21 cellular contexts compared by ENCODE assay signal in the genomic region with DNA sequence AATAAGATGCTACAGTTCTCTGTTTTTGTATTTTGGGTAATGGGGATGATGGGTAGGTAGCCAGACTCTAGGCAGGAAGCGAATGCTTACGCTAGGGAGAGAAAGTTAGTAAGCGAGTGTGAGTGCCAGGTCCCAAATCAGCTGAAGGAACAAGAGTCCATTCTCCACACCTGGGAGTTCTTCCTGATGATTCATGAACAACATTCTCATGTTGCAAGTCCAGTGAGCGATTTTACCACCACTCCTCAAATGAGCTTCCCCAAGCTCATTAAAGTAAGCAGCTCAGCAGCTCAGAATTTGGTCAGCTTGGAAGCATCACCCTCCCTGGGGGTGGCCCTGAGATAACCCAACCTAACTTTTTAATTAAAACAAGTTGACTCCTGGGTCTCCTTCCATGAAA. TPM values are rescaled to one million over a fixed set of nuclear protein-coding genes. Genes with fewer than 3 reads are reported as not detected.
A peak's percentile ranks its signal among the peaks of the same experiment; 100 is the strongest.
DNase-seq lines count a peak whose midpoint lies in the region; ATAC-seq and TF ChIP-seq lines count a peak whose summit lies in the region.
"Had no signal": no experiment of that assay in that cellular context is flagged by ENCODE, and none has a peak within 500 bp of the region (broad histone marks: within the 10 kb centered on the region; RNA-seq: fewer than 3 reads in every experiment).

No MANE protein-coding gene starts in this region.

- H2AK5ac ChIP-seq in trophoblast cell (ENCODE audit: low read length) = no peak overlapping the region

- CTCF ChIA-PET in RWPE1 (lab: Yijun Ruan, JAX) = interaction anchor here (0.7 to 1.2 kb wide), 4 partner anchors 45 to 126 kb away, joined by 3 to 6 read pairs (median 4); no protein-coding TSS in a partner anchor
- CTCF ChIA-PET in CD8-positive, alpha-beta T cell (lab: Charles Lee) = no interaction called here

- DNase-seq in HPDE6-E6E7 (ENCODE audit: extremely low spot score) (peak; percentile 87), RWPE1 (ENCODE audit: low spot score) (peak; percentile 92), trophoblast cell (peak; percentile 27 to 61), OCI-M2 (lab: John Stamatoyannopoulos, UW; ENCODE audit: unreplicated experiment) (no peak), pons (ENCODE audit: low spot score) (no peak)
- no peak for DNase-seq in CD8-positive, alpha-beta T cell
- DNase-seq: activated CD4-positive, alpha-beta T cell treated with anti-CD3 and anti-CD28 coated beads, Interleukin-2, amount 10 ng/mL, durations not matched to agents 7 days and 5 days; brain microvascular endothelial cell; effector memory CD8-positive, alpha-beta T cell; MV-4-11; NCI-H1694; NCI-H69; nephron progenitor cell; SJCRH30; stimulated activated CD4-positive, alpha-beta T cell treated with anti-CD3 and anti-CD28 coated beads, Interleukin-1b, Interleukin-23, amount 100 ng/mL, for 48 hours had no signal

- H3K4me3 ChIP-seq in trophoblast cell (ENCODE audit: low read depth, low read length) = no peak overlapping the region
- H3K4me3 ChIP-seq in CD8-positive, alpha-beta T cell (ENCODE audit: low read depth, low read length) = no peak overlapping the region
- H3K4me3 ChIP-seq: K562, SJCRH30 had no signal

- H3K4me1 Mint-ChIP-seq in CD8-positive, alpha-beta T cell (ENCODE audit: low read depth) = no peaks in the 10 kb centered on the region
- H3K4me1 Mint-ChIP-seq: stimulated activated effector memory CD8-positive, alpha-beta T cell treated with anti-CD3 and anti-CD28 coated beads, Interleukin-12 subunit alpha, Interleukin-12 subunit beta, amount 100 ng/mL, for 72 hours had no signal

- no peaks in the 10 kb centered on the region for H3K36me3 Mint-ChIP-seq in CD8-positive, alpha-beta T cell
- H3K36me3 Mint-ChIP-seq: stimulated activated effector memory CD8-positive, alpha-beta T cell treated with anti-CD3 and anti-CD28 coated beads, Interleukin-12 subunit alpha, Interleukin-12 subunit beta, amount 100 ng/mL, for 72 hours had no signal

- H3K14ac ChIP-seq in trophoblast cell (ENCODE audit: low read length) = no peak overlapping the region

- H4K91ac ChIP-seq in trophoblast cell (ENCODE audit: low read depth, low read length) = no peak overlapping the region

- H3K9me3 Mint-ChIP-seq in CD8-positive, alpha-beta T cell = no peaks in the 10 kb centered on the region
- H3K9me3 Mint-ChIP-seq: effector memory CD8-positive, alpha-beta T cell; stimulated activated effector memory CD8-positive, alpha-beta T cell treated with anti-CD3 and anti-CD28 coated beads, Interleukin-12 subunit alpha, Interleukin-12 subunit beta, amount 100 ng/mL, for 72 hours; T-helper 1 cell treated with Interleukin-12 subunit alpha and Interleukin-12 subunit beta and Interleukin-4 antibody, amounts not matched to agents 30 μg/mL and 1 μg/mL, for 36 hours had no signal

- no peaks in the 10 kb centered on the region for H3K79me2 ChIP-seq in trophoblast cell (ENCODE audit: control insufficient read depth, insufficient read depth, low read length, poor library complexity)

- no peak overlapping the region for H3K23ac ChIP-seq in trophoblast cell (ENCODE audit: low read length)

- no peak overlapping the region for H3K4me2 ChIP-seq in trophoblast cell (ENCODE audit: low read length)

- no peak overlapping the region for H3K18ac ChIP-seq in trophoblast cell (ENCODE audit: low read length)

- no CpG with 5 or more reads among the region's 4 CpGs for WGBS in trophoblast cell (ENCODE audit: extremely low coverage, insufficient coverage, insufficient read length)

- H4K12ac ChIP-seq in trophoblast cell (ENCODE audit: low read depth, low read length) = no peak overlapping the region

- POLR2A ChIA-PET in RWPE1 (lab: Yijun Ruan, JAX; ENCODE audit: low non-redundant PET) = no interaction called here
- POLR2A ChIA-PET in CD8-positive, alpha-beta T cell (lab: Charles Lee) = no interaction called here

- no peak overlapping the region for H3K4me3 Mint-ChIP-seq in CD8-positive, alpha-beta T cell
- H3K4me3 Mint-ChIP-seq: activated CD4-positive, alpha-beta T cell treated with anti-CD3 and anti-CD28 coated beads, Interleukin-2, amount 10 ng/mL, durations not matched to agents 7 days and 5 days; effector memory CD8-positive, alpha-beta T cell; stimulated activated effector memory CD8-positive, alpha-beta T cell treated with anti-CD3 and anti-CD28 coated beads, Interleukin-12 subunit alpha, Interleukin-12 subunit beta, amount 100 ng/mL, for 72 hours; T-helper 1 cell treated with Interleukin-12 subunit alpha and Interleukin-12 subunit beta and Interleukin-4 antibody, amounts not matched to agents 30 μg/mL and 1 μg/mL, for 36 hours had no signal

- H2BK5ac ChIP-seq in trophoblast cell (ENCODE audit: low read depth, low read length, poor library complexity) = no peak overlapping the region

- no peaks in the 10 kb centered on the region for H3K79me1 ChIP-seq in trophoblast cell (ENCODE audit: low read length)

- no peak overlapping the region for H2BK120ac ChIP-seq in trophoblast cell (ENCODE audit: insufficient read depth, low read length, poor library complexity)

- no peak overlapping the region for H2AFZ ChIP-seq in trophoblast cell (ENCODE audit: insufficient read depth, low read length, poor library complexity)

- no peak overlapping the region for H2BK12ac ChIP-seq in trophoblast cell (ENCODE audit: low read length)

- peaks cover 0 to 3% of the 10 kb centered on the region in 2 experiments for H3K4me1 ChIP-seq in trophoblast cell (ENCODE audit: control insufficient read depth in 1 of 2, insufficient read depth in 2 of 2, low read length in 2 of 2)
- no peaks in the 10 kb centered on the region for H3K4me1 ChIP-seq in CD8-positive, alpha-beta T cell (ENCODE audit: insufficient read depth, low read length)

- H3K27ac ChIP-seq in RWPE1 = peak overlapping the region; percentile 71
- no peak overlapping the region for H3K27ac ChIP-seq in trophoblast cell (ENCODE audit: low read depth, low read length)
- no peak overlapping the region for H3K27ac ChIP-seq in CD8-positive, alpha-beta T cell (ENCODE audit: low read depth, low read length)
- H3K27ac ChIP-seq: brain microvascular endothelial cell, SJCRH30 had no signal

- H3K36me3 ChIP-seq in trophoblast cell (ENCODE audit: control insufficient read depth in 1 of 2, insufficient read depth in 2 of 2, low read length in 2 of 2) = no peaks in the 10 kb centered on the region
- H3K36me3 ChIP-seq in CD8-positive, alpha-beta T cell (ENCODE audit: insufficient read depth, low read length) = no peaks in the 10 kb centered on the region
- H3K36me3 ChIP-seq: brain microvascular endothelial cell, SJCRH30 had no signal

- H4K8ac ChIP-seq in trophoblast cell (ENCODE audit: low read depth, low read length) = no peak overlapping the region

- no peak overlapping the region for H3K9ac ChIP-seq in trophoblast cell (ENCODE audit: low read length)

- intact Hi-C loops in CD8-positive, alpha-beta T cell (cut with DNase I, micrococcal nuclease) = no loop called here

- H3K27ac Mint-ChIP-seq in CD8-positive, alpha-beta T cell = no peak overlapping the region
- H3K27ac Mint-ChIP-seq: activated CD4-positive, alpha-beta T cell treated with anti-CD3 and anti-CD28 coated beads, Interleukin-2, amount 10 ng/mL, durations not matched to agents 7 days and 5 days; effector memory CD8-positive, alpha-beta T cell; stimulated activated effector memory CD8-positive, alpha-beta T cell treated with anti-CD3 and anti-CD28 coated beads, Interleukin-12 subunit alpha, Interleukin-12 subunit beta, amount 100 ng/mL, for 72 hours; T-helper 1 cell treated with Interleukin-12 subunit alpha and Interleukin-12 subunit beta and Interleukin-4 antibody, amounts not matched to agents 30 μg/mL and 1 μg/mL, for 36 hours had no signal

- H3K9me3 ChIP-seq in trophoblast cell (ENCODE audit: insufficient read depth, low read depth, low read length) = no peaks in the 10 kb centered on the region
- H3K9me3 ChIP-seq in CD8-positive, alpha-beta T cell (ENCODE audit: low read length) = no peaks in the 10 kb centered on the region

- no peak for TF ChIP-seq CTCF in RWPE1 (conservative IDR thresholded peaks at IDR 0.05; ENCODE audit: low read depth)
- no peak for TF ChIP-seq CTCF in CD8-positive, alpha-beta T cell (IDR thresholded peaks at IDR 0.05)

- peaks cover 2% of the 10 kb centered on the region for H3K27me3 Mint-ChIP-seq in CD8-positive, alpha-beta T cell (ENCODE audit: low read depth)

- H3K4ac ChIP-seq in trophoblast cell (ENCODE audit: low read depth, low read length) = no peak overlapping the region

- no peaks in the 10 kb centered on the region for H3K27me3 ChIP-seq in trophoblast cell (ENCODE audit: insufficient read depth, low read length)
- H3K27me3 ChIP-seq in CD8-positive, alpha-beta T cell (ENCODE audit: insufficient read depth, low read length) = no peaks in the 10 kb centered on the region
- H3K27me3 ChIP-seq: brain microvascular endothelial cell, SJCRH30 had no signal

- peak; percentile 74 for ATAC-seq in esophagus mucosa
- ATAC-seq in GM19324 (IDR thresholded peaks at IDR 0.05; ENCODE audit: low FRiP score, unreplicated experiment) = no peak
- ATAC-seq in CD8-positive, alpha-beta T cell = no peak
- ATAC-seq: effector memory CD8-positive, alpha-beta T cell; K562; left ventricle myocardium superior; stimulated activated effector memory CD8-positive, alpha-beta T cell treated with anti-CD3 and anti-CD28 coated beads, Interleukin-12 subunit alpha, Interleukin-12 subunit beta, amount 100 ng/mL, for 72 hours had no signal

RNA-seq across cellular contexts. Expression of a gene that starts 27.3 kb away (rescaled TPM):
- 34.0 TPM for total RNA-seq in esophagus mucosa
- polyA plus RNA-seq in trophoblast cell (2013) = 8.3 and 8.6 TPM in 2 replicates
- 1 to 10 TPM; 7.6 to 9.2 TPM for total RNA-seq in CD8-positive, alpha-beta T cell

Comparison
In these comparisons a context has a peak if more than half of its experiments do, and no peak if none do; other contexts are left out.
1. DNase-seq: peak in HPDE6-E6E7 (single experiment), RWPE1 (single experiment) and trophoblast cell (2 of 2); none in OCI-M2 (single experiment), CD8-positive, alpha-beta T cell (0 of 7) and pons (single experiment).